11 cellular contexts compared by ENCODE assay signal in genomic region chr11:838441-839279, GRCh38. TPM values are rescaled to one million over a fixed set of nuclear protein-coding genes. Genes with fewer than 3 reads are reported as not detected.
DNase-seq lines count a peak whose midpoint lies in the region; ATAC-seq and TF ChIP-seq lines count a peak whose summit lies in the region.
"Had no signal": no experiment of that assay in that cellular context is flagged by ENCODE, and none has a peak within 500 bp of the region (broad histone marks: within the 10 kb centered on the region; RNA-seq: fewer than 3 reads in every experiment).

No MANE protein-coding gene starts in this region.

- TF ChIP-seq CTCF in GM12865 (IDR thresholded peaks at IDR 0.05; ENCODE audit: insufficient read depth, low read depth, low read length, missing control alignments) (peak; percentile 14), NB4 (IDR thresholded peaks at IDR 0.05; ENCODE audit: low read depth, low read length) (peak; percentile 12), chondrocyte (IDR thresholded peaks at IDR 0.05) (peak; percentile 51), osteoblast (IDR thresholded peaks at IDR 0.05; ENCODE audit: extremely low read depth, low read depth, low read length) (peak; percentile 28)

- H3K36me3 ChIP-seq in osteoblast (ENCODE audit: insufficient read depth, low read length) = peaks cover 51% of the 10 kb centered on the region

- peaks cover 22% of the 10 kb centered on the region for H3K4me1 ChIP-seq in osteoblast (ENCODE audit: insufficient read depth, low read length)

- H2AFZ ChIP-seq in osteoblast (ENCODE audit: low read length) = no peak overlapping the region

- peaks cover 6% of the 10 kb centered on the region for H3K36me3 Mint-ChIP-seq in chondrocyte (ENCODE audit: low read depth)

- H3K9me3 Mint-ChIP-seq in chondrocyte (ENCODE audit: low read depth) = no peaks in the 10 kb centered on the region

- no peak overlapping the region for H3K4me3 Mint-ChIP-seq in chondrocyte (ENCODE audit: unreplicated experiment)

- no peaks in the 10 kb centered on the region for H3K27me3 ChIP-seq in osteoblast (ENCODE audit: insufficient read depth, low read length)
- H3K27me3 ChIP-seq: adrenal gland had no signal

- no peaks in the 10 kb centered on the region for H3K9me3 ChIP-seq in osteoblast (ENCODE audit: low read depth, low read length)
- H3K9me3 ChIP-seq: adrenal gland had no signal

- peak overlapping the region; percentile 59 for H3K27ac Mint-ChIP-seq in chondrocyte (ENCODE audit: unreplicated experiment)

- H3K27ac ChIP-seq in osteoblast (ENCODE audit: low read depth, low read length) = peak overlapping the region; percentile 37

- H3K4me3 ChIP-seq in GM12865 (ENCODE audit: low read depth, low read length) (no peak overlapping the region), NB4 (ENCODE audit: low read depth, low read length) (no peak overlapping the region), osteoblast (ENCODE audit: insufficient read depth, low read length) (no peak overlapping the region)
- H3K4me3 ChIP-seq: adrenal gland had no signal

- TF ChIP-seq POLR2A in NB4 (IDR thresholded peaks at IDR 0.05; ENCODE audit: extremely low read depth, insufficient read length) = no peak

- DNase-seq in GM12865 (ENCODE audit: low read depth) (no peak), NB4 (ENCODE audit: low read depth) (peak; percentile 60), chondrocyte (ENCODE audit: low spot score) (no peak), osteoblast (ENCODE audit: insufficient read length, low spot score, missing footprints) (peak; percentile 94), left lobe of liver (ENCODE audit: low spot score) (no peak)
- DNase-seq in stimulated activated CD4-positive, alpha-beta T cell treated with anti-CD3 and anti-CD28 coated beads, Interleukin-1b, Interleukin-23, amount 100 ng/mL, for 48 hours = no peak
- DNase-seq: activated CD4-positive, CD25-positive, alpha-beta regulatory T cell treated with anti-CD3 and anti-CD28 coated beads, Interleukin-2, amount 50 U/mL, for 72 hours; head of caudate nucleus; nucleus accumbens had no signal

- H3K4me1 Mint-ChIP-seq in chondrocyte (ENCODE audit: low read depth) = peaks cover 43% of the 10 kb centered on the region

- no peak for ATAC-seq in left lobe of liver
- ATAC-seq in GM19351 (IDR thresholded peaks at IDR 0.05; ENCODE audit: unreplicated experiment) = no peak

- no peaks in the 10 kb centered on the region for H3K27me3 Mint-ChIP-seq in chondrocyte (ENCODE audit: low read depth)

- peaks cover 83% of the 10 kb centered on the region for H3K79me2 ChIP-seq in osteoblast (ENCODE audit: insufficient read depth, low read length)

- no peak overlapping the region for H3K4me2 ChIP-seq in osteoblast (ENCODE audit: insufficient read depth, low read length)

- H4K20me1 ChIP-seq in osteoblast (ENCODE audit: insufficient read depth, low read length) = peaks cover 60% of the 10 kb centered on the region

RNA-seq across cellular contexts. Expression of gene POLR2L, which starts 3.7 kb away (rescaled TPM):
- total RNA-seq in chondrocyte = 139 to 173 TPM (median 142 TPM) in 3 replicates
- total RNA-seq in osteoblast = 47.4 and 60.8 TPM in 2 replicates
- total RNA-seq in left lobe of liver = 81.5 TPM

RNA-seq across cellular contexts. Expression of gene TSPAN4, which starts 4.0 kb away (rescaled TPM):
- total RNA-seq in chondrocyte = 62.3 to 115 TPM (median 69.2 TPM) in 3 replicates
- 168 and 186 TPM in 2 replicates for total RNA-seq in osteoblast
- total RNA-seq in left lobe of liver = 17.1 TPM

RNA-seq across cellular contexts. Expression of gene CD151, which starts 5.9 kb away (rescaled TPM):
- total RNA-seq in chondrocyte (460 to 558 TPM (median 549 TPM) in 3 replicates), osteoblast (366 and 416 TPM in 2 replicates), left lobe of liver (120 TPM)

RNA-seq across cellular contexts. Expression of gene CRACR2B, which starts 10.9 kb away (rescaled TPM):
- total RNA-seq in chondrocyte (0.57 to 5.0 TPM (median 1.4 TPM) in 3 replicates), osteoblast (0.59 and 0.72 TPM in 2 replicates), left lobe of liver (3.5 TPM)

RNA-seq across cellular contexts. Expression of gene PNPLA2, which starts 19.9 kb away (rescaled TPM):
- total RNA-seq in chondrocyte (56.0 to 59.1 TPM (median 56.0 TPM) in 3 replicates), osteoblast (32.1 and 32.6 TPM in 2 replicates), left lobe of liver (107 TPM)

Comparison
In these comparisons a context has a peak if more than half of its experiments do, and no peak if none do; other contexts are left out.
1. DNase-seq: peak in NB4 (single experiment) and osteoblast (single experiment); none in GM12865 (single experiment), chondrocyte (single experiment), left lobe of liver (single experiment) and stimulated activated CD4-positive, alpha-beta T cell treated with anti-CD3 and anti-CD28 coated beads, Interleukin-1b, Interleukin-23, amount 100 ng/mL, for 48 hours (single experiment).
2. Peak in every context shown above with its lines, with median percentiles within 50 percentile points of each other: CTCF ChIP-seq.